In genomic region chr14:69328765-69329164, GRCh38 we compare ENCODE assay signal across 17 cellular contexts.
"Had no signal": no experiment of that assay in that cellular context is flagged by ENCODE, and none has a peak within 500 bp of the region (broad histone marks: within the 10 kb centered on the region; RNA-seq: fewer than 3 reads in every experiment).

No MANE protein-coding gene starts in this region.

- H3K4me1 ChIP-seq: gastrocnemius medialis, prostate gland, right lobe of liver, transverse colon had no signal

- H3K27ac ChIP-seq: epithelial cell of prostate, gastrocnemius medialis, left ventricle myocardium inferior, prostate gland, right lobe of liver, transverse colon had no signal

- H3K27me3 ChIP-seq: gastrocnemius medialis, right lobe of liver, transverse colon had no signal

- H3K4me3 Mint-ChIP-seq: activated naive CD4-positive, alpha-beta T cell treated with anti-CD3 and anti-CD28 coated beads, Interleukin-2, amount 10 ng/mL, durations not matched to agents 7 days and 5 days; memory B cell; natural killer cell treated with Interleukin-12 subunit alpha and Interleukin-12 subunit beta and Interleukin-15 and Interleukin-18, amount 100 ng/mL, for 72 hours; stimulated activated naive B cell treated with anti-CD40 and anti-IgM and Interleukin-4, amounts not matched to agents 10 μg/mL and 1 μg/mL and 100 μg/mL, for 72 hours had no signal

- H3K36me3 ChIP-seq: gastrocnemius medialis, prostate gland, right lobe of liver, transverse colon had no signal

- H3K27ac Mint-ChIP-seq: activated naive CD4-positive, alpha-beta T cell treated with anti-CD3 and anti-CD28 coated beads, Interleukin-2, amount 10 ng/mL, durations not matched to agents 7 days and 5 days; memory B cell; natural killer cell treated with Interleukin-12 subunit alpha and Interleukin-12 subunit beta and Interleukin-15 and Interleukin-18, amount 100 ng/mL, for 72 hours; stimulated activated naive B cell treated with anti-CD40 and anti-IgM and Interleukin-4, amounts not matched to agents 10 μg/mL and 1 μg/mL and 100 μg/mL, for 72 hours had no signal

- H3K4me3 ChIP-seq: gastrocnemius medialis, left ventricle myocardium inferior, prostate gland, right lobe of liver, transverse colon had no signal

- H3K9me3 Mint-ChIP-seq: activated naive CD4-positive, alpha-beta T cell treated with anti-CD3 and anti-CD28 coated beads, Interleukin-2, amount 10 ng/mL, durations not matched to agents 7 days and 5 days; memory B cell; natural killer cell treated with Interleukin-12 subunit alpha and Interleukin-12 subunit beta and Interleukin-15 and Interleukin-18, amount 100 ng/mL, for 72 hours; stimulated activated naive B cell treated with anti-CD40 and anti-IgM and Interleukin-4, amounts not matched to agents 10 μg/mL and 1 μg/mL and 100 μg/mL, for 72 hours had no signal

- H3K36me3 Mint-ChIP-seq: activated naive CD4-positive, alpha-beta T cell treated with anti-CD3 and anti-CD28 coated beads, Interleukin-2, amount 10 ng/mL, durations not matched to agents 7 days and 5 days; memory B cell; natural killer cell treated with Interleukin-12 subunit alpha and Interleukin-12 subunit beta and Interleukin-15 and Interleukin-18, amount 100 ng/mL, for 72 hours; stimulated activated naive B cell treated with anti-CD40 and anti-IgM and Interleukin-4, amounts not matched to agents 10 μg/mL and 1 μg/mL and 100 μg/mL, for 72 hours had no signal

- DNase-seq: activated CD4-positive, alpha-beta T cell treated with anti-CD3 and anti-CD28 coated beads for 48 hours; activated CD8-positive, alpha-beta memory T cell treated with anti-CD3 and anti-CD28 coated beads for 24 hours; central memory CD4-positive, alpha-beta T cell; effector memory CD4-positive, alpha-beta T cell; gastrocnemius medialis; kidney; left ventricle myocardium inferior; nucleus accumbens; stimulated activated CD4-positive, alpha-beta T cell treated with anti-CD3 and anti-CD28 coated beads, Interleukin-1b, Interleukin-23, amount 100 ng/mL, for 48 hours; stimulated activated naive B cell treated with anti-CD40 and anti-IgM and Interleukin-4, amounts not matched to agents 10 μg/mL and 1 μg/mL and 100 μg/mL, for 72 hours; transverse colon had no signal

- H3K4me1 Mint-ChIP-seq: activated naive CD4-positive, alpha-beta T cell treated with anti-CD3 and anti-CD28 coated beads, Interleukin-2, amount 10 ng/mL, durations not matched to agents 7 days and 5 days; memory B cell; stimulated activated naive B cell treated with anti-CD40 and anti-IgM and Interleukin-4, amounts not matched to agents 10 μg/mL and 1 μg/mL and 100 μg/mL, for 72 hours had no signal

- H3K9me3 ChIP-seq: gastrocnemius medialis, left ventricle myocardium inferior, prostate gland, right lobe of liver, transverse colon had no signal
